16 cellular contexts compared by ENCODE assay signal in the genomic region with DNA sequence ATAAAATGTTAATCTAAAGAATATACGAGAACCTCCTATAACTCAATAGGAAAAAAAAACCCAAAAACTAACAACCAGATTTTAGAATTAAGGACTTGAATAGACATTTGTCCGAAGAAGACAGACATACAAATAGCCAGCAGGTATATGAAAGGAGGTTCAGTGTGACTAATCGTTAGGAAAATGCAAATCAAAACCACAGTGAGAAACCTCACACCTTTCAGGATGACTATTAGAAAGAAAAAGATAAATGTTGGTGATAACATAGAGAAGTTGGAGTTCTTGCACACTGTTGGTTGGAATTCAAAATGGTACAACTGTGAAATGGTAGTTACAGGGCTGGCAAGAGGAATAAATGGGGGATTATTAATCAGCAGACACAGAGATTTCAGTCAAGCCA.
DNase-seq lines count a peak whose midpoint lies in the region; ATAC-seq, FAIRE-seq and TF ChIP-seq lines count a peak whose summit lies in the region.
"Had no signal": no experiment of that assay in that cellular context is flagged by ENCODE, and none has a peak within 500 bp of the region (broad histone marks: within the 10 kb centered on the region; RNA-seq: fewer than 3 reads in every experiment).

No MANE protein-coding gene starts in this region.

- SMC1A ChIA-PET in GM12878 (lab: Charles Lee; ENCODE audit: uncharacterized antibody, unreplicated experiment): no interaction called here

- no peak for FAIRE-seq in GM12878 (lab: Jason Lieb, UNC)
- FAIRE-seq: RCC 7860 had no signal

- ATAC-seq in GM18861 (IDR thresholded peaks at IDR 0.05; ENCODE audit: unreplicated experiment) (peak; percentile 62), GM19351 (IDR thresholded peaks at IDR 0.05; ENCODE audit: unreplicated experiment) (peak; percentile 79), HG03175 (IDR thresholded peaks at IDR 0.05; ENCODE audit: unreplicated experiment) (peak; percentile 50), GM12878 (peak; percentile 47; the same call in 2 of the 3 replicates)
- ATAC-seq: T-helper 17 cell had no signal

- H3K36me3 ChIP-seq in GM12878 (ENCODE audit: control insufficient read depth in 2 of 2, insufficient read depth in 2 of 2, low read length in 1 of 2) (no peaks in the 10 kb centered on the region), suprapubic skin (no peaks in the 10 kb centered on the region)

- DNase-seq in GM12878 (ENCODE audit: low read depth, low spot score) (no peak), RWPE1 (ENCODE audit: low spot score) (no peak), suprapubic skin (ENCODE audit: low spot score in 2 of 2) (no peak), ecto neural progenitor cell (ENCODE audit: low spot score) (no peak)
- DNase-seq: DMS 273 treated with DMSO at 0.1 percent for 48 hours, H9, IMR-90, NCI-H1436, NCI-H2081, NCI-H524, SIG-M5, T-helper 17 cell had no signal

- WGBS in GM12878 (ENCODE audit: insufficient coverage, insufficient replicate concordance, low lambda C conversion rate, missing lambda C conversion rate): 0% methylated on average over 3 of the region's 3 CpGs
- WGBS in suprapubic skin: 62% methylated on average over 3 of the region's 3 CpGs

- POLR2A ChIA-PET in GM12878 (lab: Charles Lee): no interaction called here
- POLR2A ChIA-PET in RWPE1 (lab: Yijun Ruan, JAX; ENCODE audit: low non-redundant PET): no interaction called here

- in situ Hi-C loops in GM12878 (cut with MboI): no loop called here

- H3K27ac ChIP-seq in GM12878 (ENCODE audit: control insufficient read depth, insufficient read depth) (no peak overlapping the region), RWPE1 (no peak overlapping the region), suprapubic skin (no peak overlapping the region)

- H3K27me3 ChIP-seq in GM12878 (replicated peaks in 1 of 2; ENCODE audit: control insufficient read depth in 2 of 2, insufficient read depth in 2 of 2, low read length in 1 of 2): no peaks in the 10 kb centered on the region
- H3K27me3 ChIP-seq in suprapubic skin: no peaks in the 10 kb centered on the region

- BruUV-seq in GM12878 (replicated peaks; lab: Mats Ljungman, UMichigan): no TSS peak

- H3K4me3 ChIP-seq in GM12878 (no peak overlapping the region), suprapubic skin (no peak overlapping the region)

- no peak for TF ChIP-seq RAD21 in GM12878 (IDR thresholded peaks at IDR 0.05; ENCODE audit: insufficient read depth, low read depth, low read length)

- H3K4me2 ChIP-seq in GM12878 (ENCODE audit: control insufficient read depth, insufficient read depth): no peak overlapping the region

- RAD21 ChIA-PET in GM12878 (lab: Charles Lee; ENCODE audit: unreplicated experiment): no interaction called here

- no peak overlapping the region for H2AFZ ChIP-seq in GM12878 (ENCODE audit: control insufficient read depth, low read depth, low read length)

- CTCF ChIA-PET in GM12878 (lab: Yijun Ruan, JAX): no interaction called here
- CTCF ChIA-PET in RWPE1 (lab: Yijun Ruan, JAX): no interaction called here

- H3K9me3 ChIP-seq in GM12878 (replicated peaks; ENCODE audit: control insufficient read depth, insufficient read depth, low read length) (no peaks in the 10 kb centered on the region; the same call in 2 of the 3 replicates), suprapubic skin (no peaks in the 10 kb centered on the region)

- no peak overlapping the region for H3K9ac ChIP-seq in GM12878 (ENCODE audit: control insufficient read depth, insufficient read depth, low read length)

- intact Hi-C loops in GM12878 (cut with micrococcal nuclease; ENCODE audit: unreplicated experiment): no loop called here

- H3K4me1 ChIP-seq in GM12878 (ENCODE audit: control insufficient read depth, insufficient read depth, low read length) (no peaks in the 10 kb centered on the region), suprapubic skin (no peaks in the 10 kb centered on the region)

- H3K79me2 ChIP-seq in GM12878 (ENCODE audit: control insufficient read depth, insufficient read depth, low read length): no peaks in the 10 kb centered on the region

- no peak for TF ChIP-seq CTCF in GM12878 (IDR thresholded peaks at IDR 0.05 in 2 of 3, conservative IDR thresholded peaks at IDR 0.05 in 1 of 3; ENCODE audit: control insufficient read depth in 2 of 3, extremely low read depth in 1 of 3, insufficient read depth in 1 of 3, low read depth in 3 of 3, low read length in 3 of 3)
- TF ChIP-seq CTCF in RWPE1 (conservative IDR thresholded peaks at IDR 0.05; ENCODE audit: low read depth): no peak
- no peak for TF ChIP-seq CTCF in suprapubic skin (IDR thresholded peaks at IDR 0.05)

- no peak for TF ChIP-seq POLR2A in GM12878 (IDR thresholded peaks at IDR 0.05; ENCODE audit: low read depth, low read length)
- TF ChIP-seq POLR2A in suprapubic skin (IDR thresholded peaks at IDR 0.05): no peak

- TF ChIP-seq EP300 in GM12878 (IDR thresholded peaks at IDR 0.05; ENCODE audit: borderline replicate concordance in 1 of 2, control insufficient read depth in 1 of 2, low read depth in 2 of 2, low read length in 2 of 2) (0 out of 4 replicates have a peak, but pooled peaks of 1 of the 2 experiments have one; percentile 14), suprapubic skin (IDR thresholded peaks at IDR 0.05) (no peak)

- no peaks in the 10 kb centered on the region for H4K20me1 ChIP-seq in GM12878 (ENCODE audit: control insufficient read depth, insufficient read depth)

TF ChIP-seq in GM12878, 131 proteins besides CTCF, POLR2A, EP300 and RAD21:
- TF ChIP-seq ZNF217 (IDR thresholded peaks at IDR 0.05) (peak; percentile 40; the same call in 1 of the 2 replicates), TARDBP (IDR thresholded peaks at IDR 0.05; ENCODE audit: borderline replicate concordance) (no peak), STAT1 (conservative IDR thresholded peaks at IDR 0.05) (no peak), RUNX3 (IDR thresholded peaks at IDR 0.05; ENCODE audit: low read length) (peak; percentile 85), JUNB (IDR thresholded peaks at IDR 0.05) (peak; percentile 52), BCL11A (IDR thresholded peaks at IDR 0.05; ENCODE audit: low read depth, low read length) (0 out of 2 replicates have a peak, but pooled peaks have one; percentile 7), POU2F2 (IDR thresholded peaks at IDR 0.05; ENCODE audit: borderline replicate concordance, low read depth, low read length) (peak; percentile 63; the same call in 1 of the 3 replicates), KDM1A (IDR thresholded peaks at IDR 0.05; ENCODE audit: borderline replicate concordance) (no peak)
- TF ChIP-seq, protein P1, sequence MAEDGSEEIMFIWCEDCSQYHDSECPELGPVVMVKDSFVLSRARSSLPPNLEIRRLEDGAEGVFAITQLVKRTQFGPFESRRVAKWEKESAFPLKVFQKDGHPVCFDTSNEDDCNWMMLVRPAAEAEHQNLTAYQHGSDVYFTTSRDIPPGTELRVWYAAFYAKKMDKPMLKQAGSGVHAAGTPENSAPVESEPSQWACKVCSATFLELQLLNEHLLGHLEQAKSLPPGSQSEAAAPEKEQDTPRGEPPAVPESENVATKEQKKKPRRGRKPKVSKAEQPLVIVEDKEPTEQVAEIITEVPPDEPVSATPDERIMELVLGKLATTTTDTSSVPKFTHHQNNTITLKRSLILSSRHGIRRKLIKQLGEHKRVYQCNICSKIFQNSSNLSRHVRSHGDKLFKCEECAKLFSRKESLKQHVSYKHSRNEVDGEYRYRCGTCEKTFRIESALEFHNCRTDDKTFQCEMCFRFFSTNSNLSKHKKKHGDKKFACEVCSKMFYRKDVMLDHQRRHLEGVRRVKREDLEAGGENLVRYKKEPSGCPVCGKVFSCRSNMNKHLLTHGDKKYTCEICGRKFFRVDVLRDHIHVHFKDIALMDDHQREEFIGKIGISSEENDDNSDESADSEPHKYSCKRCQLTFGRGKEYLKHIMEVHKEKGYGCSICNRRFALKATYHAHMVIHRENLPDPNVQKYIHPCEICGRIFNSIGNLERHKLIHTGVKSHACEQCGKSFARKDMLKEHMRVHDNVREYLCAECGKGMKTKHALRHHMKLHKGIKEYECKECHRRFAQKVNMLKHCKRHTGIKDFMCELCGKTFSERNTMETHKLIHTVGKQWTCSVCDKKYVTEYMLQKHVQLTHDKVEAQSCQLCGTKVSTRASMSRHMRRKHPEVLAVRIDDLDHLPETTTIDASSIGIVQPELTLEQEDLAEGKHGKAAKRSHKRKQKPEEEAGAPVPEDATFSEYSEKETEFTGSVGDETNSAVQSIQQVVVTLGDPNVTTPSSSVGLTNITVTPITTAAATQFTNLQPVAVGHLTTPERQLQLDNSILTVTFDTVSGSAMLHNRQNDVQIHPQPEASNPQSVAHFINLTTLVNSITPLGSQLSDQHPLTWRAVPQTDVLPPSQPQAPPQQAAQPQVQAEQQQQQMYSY (CRISPR knock-in tag; IDR thresholded peaks at IDR 0.05): no peak
- TF ChIP-seq, protein P2, sequence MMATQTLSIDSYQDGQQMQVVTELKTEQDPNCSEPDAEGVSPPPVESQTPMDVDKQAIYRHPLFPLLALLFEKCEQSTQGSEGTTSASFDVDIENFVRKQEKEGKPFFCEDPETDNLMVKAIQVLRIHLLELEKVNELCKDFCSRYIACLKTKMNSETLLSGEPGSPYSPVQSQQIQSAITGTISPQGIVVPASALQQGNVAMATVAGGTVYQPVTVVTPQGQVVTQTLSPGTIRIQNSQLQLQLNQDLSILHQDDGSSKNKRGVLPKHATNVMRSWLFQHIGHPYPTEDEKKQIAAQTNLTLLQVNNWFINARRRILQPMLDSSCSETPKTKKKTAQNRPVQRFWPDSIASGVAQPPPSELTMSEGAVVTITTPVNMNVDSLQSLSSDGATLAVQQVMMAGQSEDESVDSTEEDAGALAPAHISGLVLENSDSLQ (IDR thresholded peaks at IDR 0.05): no peak
TF ChIP-seq in GM12878: peak in this region for 5.
